ENCODE assay signal across 7 cellular contexts in genomic region chr7:74655785-74656420, GRCh38. TPM values are rescaled to one million over a fixed set of nuclear protein-coding genes. Genes with fewer than 3 reads are reported as not detected.
DNase-seq lines count a peak whose midpoint lies in the region; ATAC-seq and TF ChIP-seq lines count a peak whose summit lies in the region.

No MANE protein-coding gene starts in this region.

- H3K9me3 ChIP-seq in SJSA1 (replicated peaks), result peaks cover 4% of the 10 kb centered on the region
- H3K9me3 ChIP-seq in fibroblast of lung (ENCODE audit: control insufficient read depth, insufficient read depth, low read depth, low read length), result no peaks in the 10 kb centered on the region

- peak overlapping the region; percentile 87 for H3K4me2 ChIP-seq in GM23338
- H3K4me2 ChIP-seq in fibroblast of lung (ENCODE audit: extremely low read depth, insufficient read depth, low read length), result peak overlapping the region; percentile 81

- H3K27me3 Mint-ChIP-seq in GM23338 (ENCODE audit: insufficient read depth, low read depth, poor library complexity), result peaks cover 26% of the 10 kb centered on the region

- no peak overlapping the region for H3K9ac ChIP-seq in fibroblast of lung (ENCODE audit: insufficient read depth, low read length)

- no peaks in the 10 kb centered on the region for H3K9me2 ChIP-seq in GM23338 (ENCODE audit: insufficient read depth)

- H3K27ac ChIP-seq in GM23338 (ENCODE audit: low read depth), result peak overlapping the region; percentile 100
- peak overlapping the region; percentile 18; the same call in 1 of the 2 replicates for H3K27ac ChIP-seq in SJSA1
- H3K27ac ChIP-seq in fibroblast of lung (ENCODE audit: insufficient read depth, low read length), result peak overlapping the region; percentile 38

- no peaks in the 10 kb centered on the region for H4K20me1 ChIP-seq in GM23338 (replicated peaks; ENCODE audit: insufficient read depth)
- H4K20me1 ChIP-seq in fibroblast of lung (ENCODE audit: control insufficient read depth, extremely low read depth, insufficient read depth, low read length), result no peaks in the 10 kb centered on the region

- DNase-seq in GM23338 (ENCODE audit: low spot score) (no peak), SJSA1 (ENCODE audit: low read depth in 1 of 2, low spot score in 2 of 2) (no peak), fibroblast of lung (ENCODE audit: low read depth in 2 of 2) (no peak), skeletal muscle cell (ENCODE audit: low read depth) (no peak)
- no peak for DNase-seq in effector CD4-positive, alpha-beta T cell

- no peak for ATAC-seq in GM23338
- no peak for ATAC-seq in GM19035 (IDR thresholded peaks at IDR 0.05; ENCODE audit: unreplicated experiment)
- no peak for ATAC-seq in GM21390 (IDR thresholded peaks at IDR 0.05; ENCODE audit: unreplicated experiment)

- H3K4me3 Mint-ChIP-seq in GM23338, result peak overlapping the region; percentile 79

- H3K36me3 ChIP-seq in GM23338 (ENCODE audit: insufficient read depth) (no peaks in the 10 kb centered on the region), SJSA1 (peaks cover 26% of the 10 kb centered on the region), fibroblast of lung (ENCODE audit: control insufficient read depth, insufficient read depth, low read length) (no peaks in the 10 kb centered on the region)

- H3K9me3 Mint-ChIP-seq in GM23338, result peaks cover 10% of the 10 kb centered on the region

- peak overlapping the region; percentile 98 for H3K27ac Mint-ChIP-seq in GM23338

- no peak overlapping the region for H2AFZ ChIP-seq in GM23338
- peak overlapping the region; percentile 59 for H2AFZ ChIP-seq in fibroblast of lung (ENCODE audit: low read length)

- TF ChIP-seq CTCF in GM23338 (conservative IDR thresholded peaks at IDR 0.05; ENCODE audit: low read depth in 2 of 2) (no peak), fibroblast of lung (conservative IDR thresholded peaks at IDR 0.05 in 1 of 2, IDR thresholded peaks at IDR 0.05 in 1 of 2; ENCODE audit: low read depth in 1 of 2, low read length in 2 of 2) (no peak)

- peaks cover 23% of the 10 kb centered on the region for H3F3A ChIP-seq in GM23338 (replicated peaks; ENCODE audit: low read depth)

- H3K4me1 ChIP-seq in GM23338 (ENCODE audit: insufficient read depth) (peaks cover 35% of the 10 kb centered on the region), SJSA1 (replicated peaks) (peaks cover 28% of the 10 kb centered on the region), fibroblast of lung (ENCODE audit: control insufficient read depth, extremely low read depth, insufficient read depth, low read length) (peaks cover 7% of the 10 kb centered on the region)

- peaks cover 45% of the 10 kb centered on the region for H3K4me1 Mint-ChIP-seq in GM23338

- peaks cover 25% of the 10 kb centered on the region for H3K36me3 Mint-ChIP-seq in GM23338 (ENCODE audit: low read depth)

- H3K79me2 ChIP-seq in GM23338 (replicated peaks; ENCODE audit: insufficient read depth) (peaks cover 20% of the 10 kb centered on the region), fibroblast of lung (ENCODE audit: control insufficient read depth, insufficient read depth, low read length) (peaks cover 25% of the 10 kb centered on the region)

- H3K27me3 ChIP-seq in GM23338 (ENCODE audit: insufficient read depth) (no peaks in the 10 kb centered on the region), SJSA1 (replicated peaks) (no peaks in the 10 kb centered on the region), fibroblast of lung (ENCODE audit: control insufficient read depth, insufficient read depth, low read length) (no peaks in the 10 kb centered on the region)

- H3K4me3 ChIP-seq in GM23338 (peak overlapping the region; percentile 75), SJSA1 (peak overlapping the region; percentile 100), fibroblast of lung (replicated peaks in 1 of 4; ENCODE audit: control extremely low read depth in 1 of 4, insufficient read depth in 1 of 4, low read depth in 3 of 4, low read length in 4 of 4) (peak overlapping the region; percentile 50 to 77 (median 71)), skeletal muscle cell (ENCODE audit: low read depth, low read length) (peak overlapping the region; percentile 77)

TF ChIP-seq in GM23338, 12 proteins besides CTCF, POLR2A, EP300 and RAD21 (continues in another document):
- TF ChIP-seq REST (IDR thresholded peaks at IDR 0.05; ENCODE audit: unreplicated experiment) (no peak), STAT1 (IDR thresholded peaks at IDR 0.05; ENCODE audit: unreplicated experiment) (no peak), CREB1 (CRISPR knock-in tag; IDR thresholded peaks at IDR 0.05; ENCODE audit: low read depth) (no peak), ZNF114 (CRISPR knock-in tag; IDR thresholded peaks at IDR 0.05) (no peak), EZH2 (IDR thresholded peaks at IDR 0.05; ENCODE audit: low read depth, unreplicated experiment) (no peak), POLR2AphosphoS5 (IDR thresholded peaks at IDR 0.05; ENCODE audit: low read depth) (no peak), EZH2phosphoT487 (IDR thresholded peaks at IDR 0.05; ENCODE audit: unreplicated experiment) (no peak), NANOG (IDR thresholded peaks at IDR 0.05; ENCODE audit: borderline replicate concordance) (no peak)

RNA-seq across cellular contexts. Expression of gene GTF2I, which starts 1.6 kb away (rescaled TPM):
- total RNA-seq in GM23338 (2014; rRNA removed; shearing (Covaris generic)), result 219 and 242 TPM in 2 replicates
- 184 and 204 TPM in 2 replicates for polyA plus RNA-seq in GM23338 (2016; fragmentation: Nextera tagmentation; extraction: Ambion mirVana)
- 78.9 and 113 TPM in 2 replicates for total RNA-seq in SJSA1 (2014; rRNA removed; shearing (Covaris generic))
- total RNA-seq in fibroblast of lung, result 82.7 and 105 TPM in 2 replicates
- polyA plus RNA-seq in fibroblast of lung, result 79.3 and 81.3 TPM in 2 replicates
- 75.9 and 79.4 TPM in 2 replicates for polyA plus RNA-seq in fibroblast of lung (2012)
- polyA minus RNA-seq in fibroblast of lung (ENCODE audit: low replicate concordance), result 30.9 and 38.6 TPM in 2 replicates

Comparison
In these comparisons a context has a peak if more than half of its experiments do, and no peak if none do; other contexts are left out.
1. H3K27ac ChIP-seq: peak in every context shown above with its lines; median percentile 100 in GM23338; 38 in fibroblast of lung; 18 in SJSA1.